ENCODE assay signal across 8 cellular contexts in genomic region chr11:14454861-14455632, GRCh38. TPM values are rescaled to one million over a fixed set of nuclear protein-coding genes. Genes with fewer than 3 reads are reported as not detected.
A peak's percentile ranks its signal among the peaks of the same experiment; 100 is the strongest.
DNase-seq lines count a peak whose midpoint lies in the region; ATAC-seq and TF ChIP-seq lines count a peak whose summit lies in the region.

No MANE protein-coding gene starts in this region.

- peaks cover 31% of the 10 kb centered on the region for H3K36me3 ChIP-seq in WERI-Rb-1
- H3K36me3 ChIP-seq in cardiac muscle cell: peaks cover 30% of the 10 kb centered on the region
- H3K36me3 ChIP-seq in skeletal muscle satellite cell (ENCODE audit: insufficient read depth, low read length): peaks cover 55% of the 10 kb centered on the region

- H3K4me1 ChIP-seq in cardiac muscle cell (ENCODE audit: low read depth) (no peaks in the 10 kb centered on the region), skeletal muscle satellite cell (ENCODE audit: control insufficient read depth, insufficient read depth, low read length) (peaks cover 14% of the 10 kb centered on the region)

- in situ Hi-C loops in Caki2 (cut with HindIII; ENCODE audit: low pct_unique_long_range_greater_than_20kb, low sequenced_read_pairs): no loop called here

- ATAC-seq in GM19328 (IDR thresholded peaks at IDR 0.05; ENCODE audit: unreplicated experiment): no peak

- peak overlapping the region; percentile 12 for H3K9ac ChIP-seq in skeletal muscle satellite cell (ENCODE audit: low read depth, low read length)

- H3K27ac ChIP-seq in WERI-Rb-1 (no peak overlapping the region), cardiac muscle cell (peak overlapping the region; percentile 68)

- H3K9me3 ChIP-seq in WERI-Rb-1 (ENCODE audit: severe bottlenecking) (no peaks in the 10 kb centered on the region), cardiac muscle cell (ENCODE audit: low read depth) (no peaks in the 10 kb centered on the region), skeletal muscle satellite cell (replicated peaks; ENCODE audit: low read length) (no peaks in the 10 kb centered on the region)

- H3K4me3 ChIP-seq in WERI-Rb-1 (ENCODE audit: low read depth, low read length) (no peak overlapping the region), cardiac muscle cell (no peak overlapping the region), skeletal muscle satellite cell (ENCODE audit: low read length) (no peak overlapping the region)

- H3K27me3 ChIP-seq in WERI-Rb-1 (ENCODE audit: insufficient read depth, low read depth, severe bottlenecking) (no peaks in the 10 kb centered on the region), cardiac muscle cell (no peaks in the 10 kb centered on the region), skeletal muscle satellite cell (ENCODE audit: control insufficient read depth, insufficient read depth, low read length) (no peaks in the 10 kb centered on the region)

- CTCF ChIA-PET in HEK293T (lab: Yijun Ruan, JAX): interaction anchor here (0.6 to 3.1 kb wide), 16 partner anchors 9 to 554 kb away, joined by 3 to 20 read pairs (median 4); no protein-coding TSS in a partner anchor

- POLR2A ChIA-PET in HEK293T (lab: Yijun Ruan, JAX): no interaction called here

- DNase-seq in Caki2 (ENCODE audit: low read depth) (peak; percentile 61), HEK293T (ENCODE audit: extremely low spot score) (peak; percentile 19), WERI-Rb-1 (no peak), cardiac muscle cell (ENCODE audit: low read depth in 1 of 2, low spot score in 1 of 2) (peak; percentile 24 to 53), NCI-H526 treated with DMSO at 0.1 percent for 48 hours (lab: John Stamatoyannopoulos, UW) (no peak)
- DNase-seq in activated CD4-positive, CD25-positive, alpha-beta regulatory T cell treated with anti-CD3 and anti-CD28 coated beads, Interleukin-2, amount 50 U/mL, for 72 hours: no peak

- TF ChIP-seq CTCF in WERI-Rb-1 (IDR thresholded peaks at IDR 0.05; ENCODE audit: low read depth, low read length): peak; percentile 25
- peak; percentile 69 for TF ChIP-seq CTCF in cardiac muscle cell (IDR thresholded peaks at IDR 0.05; ENCODE audit: low read depth, low read length)

- no peak overlapping the region for H3K4me2 ChIP-seq in skeletal muscle satellite cell (ENCODE audit: low read length)

TF ChIP-seq in HEK293T, 16 proteins besides CTCF, POLR2A, EP300 and RAD21:
- TF ChIP-seq FOXM1 (IDR thresholded peaks at IDR 0.05; ENCODE audit: borderline replicate concordance) (no peak), ZNF384 (IDR thresholded peaks at IDR 0.05) (peak; percentile 98)
TF ChIP-seq in HEK293T: peak in this region for 1.

RNA-seq across cellular contexts. Expression of gene COPB1, which starts 44.6 kb away (rescaled TPM):
- 248 and 274 TPM in 2 replicates for total RNA-seq in Caki2 (2014; rRNA removed; shearing (Covaris generic); ENCODE audit: low replicate concordance)
- 81.7 and 88.7 TPM in 2 replicates for total RNA-seq in cardiac muscle cell
- polyA plus RNA-seq in cardiac muscle cell: 79.2 and 104 TPM in 2 replicates
- 216 and 241 TPM in 2 replicates for total RNA-seq in skeletal muscle satellite cell (2012; rRNA removed)

Comparison
In these comparisons a context has a peak if more than half of its experiments do, and no peak if none do; other contexts are left out.
1. DNase-seq: peak in Caki2 (single experiment), HEK293T (single experiment) and cardiac muscle cell (2 of 2); none in WERI-Rb-1 (single experiment), activated CD4-positive, CD25-positive, alpha-beta regulatory T cell treated with anti-CD3 and anti-CD28 coated beads, Interleukin-2, amount 50 U/mL, for 72 hours (single experiment) and NCI-H526 treated with DMSO at 0.1 percent for 48 hours (single experiment).